ENCODE assay signal across 9 cellular contexts in genomic region chr5:146088098-146088497, GRCh38. TPM values are rescaled to one million over a fixed set of nuclear protein-coding genes. Genes with fewer than 3 reads are reported as not detected.
"Had no signal": no experiment of that assay in that cellular context is flagged by ENCODE, and none has a peak within 500 bp of the region (broad histone marks: within the 10 kb centered on the region; RNA-seq: fewer than 3 reads in every experiment).

No MANE protein-coding gene starts in this region.

- FAIRE-seq: HTR-8/SVneo had no signal

- H3K36me3 ChIP-seq: HAP-1 had no signal

- H3K9ac ChIP-seq: GM23248 had no signal

- DNase-seq: GM23248, GOT3, H7, IMR-90 had no signal

- H3K9me3 ChIP-seq: HAP-1 had no signal

- H3K4me1 ChIP-seq: HAP-1 had no signal

- ATAC-seq: HCT116 had no signal

- H3K4me3 ChIP-seq: GM23248, HAP-1 had no signal

- H3K27ac ChIP-seq: GM23248 had no signal

- H2AFZ ChIP-seq: GM23248 had no signal

RNA-seq across cellular contexts. Expression of gene PLAC8L1, which starts 17.3 kb away (rescaled TPM):
- total RNA-seq: H4, HT-29, IMR-90 had no signal
